ENCODE assay signal across 1 cellular context in genomic region chr3:33000698-33001385, GRCh38.
TF ChIP-seq lines count a peak whose summit lies in the region.

No MANE protein-coding gene starts in this region.

TF ChIP-seq in K562, 482 proteins besides CTCF, POLR2A, EP300 and RAD21 (continued from another document):
- TF ChIP-seq RERE (CRISPR knock-in tag; IDR thresholded peaks at IDR 0.05; ENCODE audit: borderline replicate concordance) (no peak), POLR2B (IDR thresholded peaks at IDR 0.05; ENCODE audit: low read depth, partially characterized antibody) (peak; percentile 32), LARP7 (IDR thresholded peaks at IDR 0.05) (0 out of 2 replicates have a peak, but pooled peaks have one; percentile 39), XRCC3 (IDR thresholded peaks at IDR 0.05) (no peak), ZNF512 (tag; IDR thresholded peaks at IDR 0.05) (0 out of 2 replicates have a peak, but pooled peaks have one; percentile 45), SMAD1 (IDR thresholded peaks at IDR 0.05; ENCODE audit: low read depth, low read length, partially characterized antibody) (no peak), TRIM25 (IDR thresholded peaks at IDR 0.05; ENCODE audit: borderline replicate concordance) (peak; percentile 20; the same call in 1 of the 2 replicates), SIRT6 (IDR thresholded peaks at IDR 0.05; ENCODE audit: low read depth, low read length) (no peak), DACH1 (IDR thresholded peaks at IDR 0.05; ENCODE audit: partially characterized antibody) (no peak), ZBTB26 (CRISPR knock-in tag; IDR thresholded peaks at IDR 0.05) (peak; percentile 64; the same call in 1 of the 2 replicates), PBX2 (CRISPR knock-in tag; IDR thresholded peaks at IDR 0.05; ENCODE audit: low read depth) (no peak), PBX2 (tag; conservative IDR thresholded peaks at IDR 0.05; ENCODE audit: low read depth) (peak; percentile 83), NCOA4 (IDR thresholded peaks at IDR 0.05; ENCODE audit: partially characterized antibody) (no peak)
